Comparison of ENCODE assay signal across 24 cellular contexts in the genomic region with DNA sequence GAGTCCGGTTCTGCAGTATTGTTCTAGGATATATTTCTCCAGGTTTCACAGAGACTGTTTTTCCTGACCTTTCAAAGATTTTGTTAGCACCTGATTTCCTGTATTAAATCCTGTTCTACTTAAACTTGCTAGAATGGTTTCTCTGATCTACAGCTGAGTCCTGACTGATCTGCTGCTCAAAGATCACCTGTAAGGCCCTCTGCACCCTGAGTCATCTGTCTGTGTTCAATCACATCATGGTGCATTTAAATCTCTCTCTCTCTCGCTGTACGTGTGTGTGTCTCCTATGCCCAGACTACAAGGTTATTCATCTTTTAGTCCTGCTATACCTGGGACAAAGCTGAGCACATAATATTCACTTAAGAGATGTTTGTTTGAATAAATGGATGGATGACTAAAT. TPM values are rescaled to one million over a fixed set of nuclear protein-coding genes. Genes with fewer than 3 reads are reported as not detected.
"Had no signal": no experiment of that assay in that cellular context is flagged by ENCODE, and none has a peak within 500 bp of the region (broad histone marks: within the 10 kb centered on the region; RNA-seq: fewer than 3 reads in every experiment).

No MANE protein-coding gene starts in this region.

- H3K4me3 Mint-ChIP-seq: naive thymus-derived CD4-positive, alpha-beta T cell; neural crest cell; stimulated activated effector memory CD8-positive, alpha-beta T cell treated with anti-CD3 and anti-CD28 coated beads, Interleukin-12 subunit alpha, Interleukin-12 subunit beta, amount 100 ng/mL, for 72 hours; type B pancreatic cell had no signal

- H3K36me3 Mint-ChIP-seq: naive thymus-derived CD4-positive, alpha-beta T cell; stimulated activated effector memory CD8-positive, alpha-beta T cell treated with anti-CD3 and anti-CD28 coated beads, Interleukin-12 subunit alpha, Interleukin-12 subunit beta, amount 100 ng/mL, for 72 hours; type B pancreatic cell had no signal

- H3K27ac Mint-ChIP-seq: naive thymus-derived CD4-positive, alpha-beta T cell; stimulated activated effector memory CD8-positive, alpha-beta T cell treated with anti-CD3 and anti-CD28 coated beads, Interleukin-12 subunit alpha, Interleukin-12 subunit beta, amount 100 ng/mL, for 72 hours; type B pancreatic cell had no signal

- H3K36me3 ChIP-seq: ovary, right atrium auricular region, suprapubic skin, thyroid gland had no signal

- ATAC-seq: foreskin keratinocyte; left cardiac atrium; left ventricle myocardium superior; naive thymus-derived CD4-positive, alpha-beta T cell; stimulated activated effector memory CD8-positive, alpha-beta T cell treated with anti-CD3 and anti-CD28 coated beads, Interleukin-12 subunit alpha, Interleukin-12 subunit beta, amount 100 ng/mL, for 72 hours; stimulated activated naive CD8-positive, alpha-beta T cell treated with anti-CD3 and anti-CD28 coated beads, Interleukin-15, Interleukin-2, amounts not matched to agents 100 U/mL and 50 U/mL, for 24 hours had no signal

- H3K4me2 ChIP-seq: smooth muscle cell had no signal

- H3K27ac ChIP-seq: coronary artery, epithelial cell of prostate, foreskin keratinocyte, ovary, right atrium auricular region, suprapubic skin, thyroid gland had no signal

- DNase-seq: effector CD8-positive, alpha-beta T cell; foreskin keratinocyte; kidney; left cardiac atrium; left ventricle myocardium superior; midbrain; naive thymus-derived CD4-positive, alpha-beta T cell; nucleus accumbens; ovary; stimulated activated CD4-positive, alpha-beta T cell treated with anti-CD3 and anti-CD28 coated beads, Interleukin-4, amount 100 ng/mL, for 1 hour; stimulated activated CD8-positive, alpha-beta memory T cell treated with anti-CD3 and anti-CD28 coated beads, Interleukin-4, amount 100 ng/mL, for 48 hours; stimulated activated naive CD8-positive, alpha-beta T cell treated with anti-CD3 and anti-CD28 coated beads, Interleukin-15, Interleukin-2, amounts not matched to agents 100 U/mL and 50 U/mL, for 24 hours; thyroid gland had no signal

- H3K4me3 ChIP-seq: coronary artery, lung, ovary, right atrium auricular region, smooth muscle cell, suprapubic skin, thyroid gland had no signal

- FAIRE-seq: endometrium, kidney, urothelium cell line had no signal

- H3K4me1 Mint-ChIP-seq: stimulated activated effector memory CD8-positive, alpha-beta T cell treated with anti-CD3 and anti-CD28 coated beads, Interleukin-12 subunit alpha, Interleukin-12 subunit beta, amount 100 ng/mL, for 72 hours had no signal

- H3K9me3 ChIP-seq: ovary, right atrium auricular region, suprapubic skin, thyroid gland had no signal

- H3K9me3 Mint-ChIP-seq: naive thymus-derived CD4-positive, alpha-beta T cell; stimulated activated effector memory CD8-positive, alpha-beta T cell treated with anti-CD3 and anti-CD28 coated beads, Interleukin-12 subunit alpha, Interleukin-12 subunit beta, amount 100 ng/mL, for 72 hours; type B pancreatic cell had no signal

- H3K4me1 ChIP-seq: foreskin keratinocyte, right atrium auricular region, thyroid gland had no signal

- H3K27me3 ChIP-seq: foreskin keratinocyte, ovary, right atrium auricular region, suprapubic skin, thyroid gland had no signal

RNA-seq across cellular contexts. Expression of a gene that starts 13.3 kb away (rescaled TPM):
- total RNA-seq: smooth muscle cell had no signal
